Comparison of ENCODE assay signal across 2 cellular contexts in the genomic region with DNA sequence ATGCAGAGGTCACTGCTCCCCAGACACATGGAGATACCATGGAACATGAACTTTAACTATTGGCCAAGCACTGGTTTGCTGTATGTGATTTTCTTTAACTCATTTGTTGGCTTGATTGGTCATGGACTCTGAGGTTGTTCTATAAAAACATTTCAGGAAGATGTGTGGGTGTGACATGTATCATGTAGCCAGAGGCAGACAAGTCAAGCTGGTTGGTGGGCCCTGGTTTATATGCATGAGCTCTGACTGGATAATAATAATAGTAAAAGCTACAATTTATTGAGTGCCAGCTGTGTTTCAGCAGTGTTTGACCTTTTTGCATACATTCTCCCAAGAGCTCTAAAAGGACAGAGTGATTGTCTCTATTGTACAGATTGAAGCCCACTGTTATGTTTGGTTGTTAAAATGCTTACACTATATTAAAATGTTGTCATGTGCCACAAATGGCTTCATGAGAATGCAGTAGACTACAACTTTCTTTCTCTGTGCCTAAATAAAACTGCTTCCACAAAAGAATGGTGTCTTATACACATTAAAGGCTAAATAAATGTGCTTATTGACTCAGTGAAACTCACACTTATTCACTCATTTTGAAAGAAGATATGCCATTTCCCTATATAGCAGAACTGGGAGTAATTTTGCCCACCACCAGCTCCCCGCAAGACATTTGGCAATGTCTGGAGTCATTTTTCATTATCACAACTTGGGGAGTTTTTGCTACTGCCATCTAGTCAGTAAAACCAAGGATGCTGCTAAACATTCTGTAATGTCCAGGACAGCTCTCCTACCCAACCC.
A peak's percentile ranks its signal among the peaks of the same experiment; 100 is the strongest.
TF ChIP-seq lines count a peak whose summit lies in the region.

No MANE protein-coding gene starts in this region.

TF ChIP-seq in HEK293, 187 proteins besides CTCF, POLR2A, EP300 and RAD21:
- TF ChIP-seq ZFHX2 (tag by site-specific recombination; conservative IDR thresholded peaks at IDR 0.05): peak; percentile 27; the same call in 1 of the 2 replicates
- no peak for TF ChIP-seq KLF7 (tag by site-specific recombination; IDR thresholded peaks at IDR 0.05; ENCODE audit: borderline replicate concordance)
TF ChIP-seq in HEK293: peak in this region for 1.

TF ChIP-seq in H1, 55 proteins besides CTCF, POLR2A, EP300 and RAD21:
- TF ChIP-seq HDAC2 (IDR thresholded peaks at IDR 0.05; ENCODE audit: borderline replicate concordance in 1 of 2, low read depth in 2 of 2, low read length in 2 of 2): no peak
